In genomic region chr10:110843031-110843430, GRCh38 we compare ENCODE assay signal across 7 cellular contexts. TPM values are rescaled to one million over a fixed set of nuclear protein-coding genes. Genes with fewer than 3 reads are reported as not detected.
DNase-seq lines count a peak whose midpoint lies in the region; ATAC-seq and TF ChIP-seq lines count a peak whose summit lies in the region.

No MANE protein-coding gene starts in this region.

- no peak for TF ChIP-seq CTCF in NB4 (IDR thresholded peaks at IDR 0.05; ENCODE audit: low read depth, low read length)

- intact Hi-C loops in dendritic cell treated with granulocyte-macrophage colony-stimulating factor and Interleukin-4, amounts not matched to agents 40 ng/mL and 50 ng/mL, for 4 days (cut with micrococcal nuclease): no loop called here

- peak overlapping the region; percentile 73 for H3K27ac Mint-ChIP-seq in dendritic cell treated with granulocyte-macrophage colony-stimulating factor and Interleukin-4, amounts not matched to agents 40 ng/mL and 50 ng/mL, for 4 days

- no peaks in the 10 kb centered on the region for H3K9me3 Mint-ChIP-seq in dendritic cell treated with granulocyte-macrophage colony-stimulating factor and Interleukin-4, amounts not matched to agents 40 ng/mL and 50 ng/mL, for 4 days

- DNase-seq in H7 (peak; percentile 42), NB4 (ENCODE audit: low read depth) (peak; percentile 95), AG20443 (ENCODE audit: low spot score) (no peak), mucosa of gallbladder (ENCODE audit: low spot score) (no peak), NCI-H1048 (lab: John Stamatoyannopoulos, UW) (no peak)

- H3K27me3 Mint-ChIP-seq in dendritic cell treated with granulocyte-macrophage colony-stimulating factor and Interleukin-4, amounts not matched to agents 40 ng/mL and 50 ng/mL, for 4 days: no peaks in the 10 kb centered on the region

- no peaks in the 10 kb centered on the region for H3K27me3 ChIP-seq in H7 (ENCODE audit: control insufficient read depth, insufficient read depth, low read length)

- peaks cover 43% of the 10 kb centered on the region for H3K4me1 Mint-ChIP-seq in dendritic cell treated with granulocyte-macrophage colony-stimulating factor and Interleukin-4, amounts not matched to agents 40 ng/mL and 50 ng/mL, for 4 days (ENCODE audit: low read depth)

- no peak overlapping the region for H3K4me3 Mint-ChIP-seq in dendritic cell treated with granulocyte-macrophage colony-stimulating factor and Interleukin-4, amounts not matched to agents 40 ng/mL and 50 ng/mL, for 4 days

- ATAC-seq in GM18870 (IDR thresholded peaks at IDR 0.05; ENCODE audit: unreplicated experiment): peak; percentile 81

- H3K4me3 ChIP-seq in H7 (ENCODE audit: insufficient read depth, low read depth, low read length) (no peak overlapping the region), NB4 (ENCODE audit: low read depth, low read length) (no peak overlapping the region)

- no peak for TF ChIP-seq POLR2A in NB4 (IDR thresholded peaks at IDR 0.05; ENCODE audit: extremely low read depth, insufficient read length)

- no peaks in the 10 kb centered on the region for H3K36me3 Mint-ChIP-seq in dendritic cell treated with granulocyte-macrophage colony-stimulating factor and Interleukin-4, amounts not matched to agents 40 ng/mL and 50 ng/mL, for 4 days (ENCODE audit: low read depth)

- no peaks in the 10 kb centered on the region for H3K36me3 ChIP-seq in H7 (replicated peaks; ENCODE audit: control insufficient read depth, insufficient read depth, low read length)

RNA-seq across cellular contexts. Expression of gene PDCD4, which starts 28.7 kb away (rescaled TPM):
- total RNA-seq in H7 (2014; rRNA removed; shearing (Covaris generic)): 9.0 and 17.4 TPM in 2 replicates
- 150 TPM for total RNA-seq in mucosa of gallbladder

Comparison
In these comparisons a context has a peak if more than half of its experiments do, and no peak if none do; other contexts are left out.
1. DNase-seq: peak in H7 (single experiment) and NB4 (single experiment); none in AG20443 (single experiment), mucosa of gallbladder (single experiment) and NCI-H1048 (single experiment).